Comparison of ENCODE assay signal across 22 cellular contexts in the genomic region with DNA sequence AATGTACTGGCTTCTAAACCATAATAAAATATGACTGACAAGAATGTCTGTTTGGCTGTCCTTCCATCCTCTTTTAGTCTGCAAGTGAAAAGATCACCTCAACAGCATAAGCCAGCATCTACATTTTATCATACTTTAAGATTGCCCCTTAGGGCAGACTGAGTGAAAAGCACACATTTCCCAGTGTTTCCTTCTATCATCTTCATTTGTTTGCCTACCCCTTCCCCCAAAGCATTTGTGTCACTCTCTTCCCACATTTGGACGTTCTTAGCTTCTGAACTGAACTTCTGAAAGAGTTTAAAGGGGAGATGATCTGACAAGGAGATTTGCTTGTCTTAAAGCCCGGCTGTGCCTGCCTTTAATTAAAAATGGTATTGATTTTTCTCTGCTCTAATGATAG.
DNase-seq lines count a peak whose midpoint lies in the region; ATAC-seq, FAIRE-seq and TF ChIP-seq lines count a peak whose summit lies in the region.
"Had no signal": no experiment of that assay in that cellular context is flagged by ENCODE, and none has a peak within 500 bp of the region (broad histone marks: within the 10 kb centered on the region; RNA-seq: fewer than 3 reads in every experiment).

No MANE protein-coding gene starts in this region.

- TF ChIP-seq CTCF in D721Med (IDR thresholded peaks at IDR 0.05; ENCODE audit: insufficient read depth, missing control alignments): no peak
- no peak for TF ChIP-seq CTCF in PC-9 (conservative IDR thresholded peaks at IDR 0.05)
- TF ChIP-seq CTCF in osteocyte (IDR thresholded peaks at IDR 0.05): no peak

- POLR2A ChIA-PET in PC-9 (lab: Charles Lee; ENCODE audit: unreplicated experiment): no interaction called here

- no peaks in the 10 kb centered on the region for H3K79me2 ChIP-seq in PC-9 (ENCODE audit: low read depth)

- H3K9me2 ChIP-seq in PC-9 (ENCODE audit: insufficient read depth): no peaks in the 10 kb centered on the region

- ATAC-seq in HG02870 (IDR thresholded peaks at IDR 0.05; ENCODE audit: unreplicated experiment): no peak

- H4K20me1 ChIP-seq in PC-9 (ENCODE audit: insufficient read depth): no peaks in the 10 kb centered on the region
- H4K20me1 ChIP-seq: BLaER1 had no signal

- H3K4me3 Mint-ChIP-seq in osteocyte (ENCODE audit: unreplicated experiment): no peak overlapping the region
- H3K4me3 Mint-ChIP-seq: CD14-positive monocyte; CD4-positive, alpha-beta memory T cell; CD4-positive, CD25-positive, alpha-beta regulatory T cell; CD8-positive, alpha-beta memory T cell had no signal

- no peaks in the 10 kb centered on the region for H3K9me3 ChIP-seq in PC-9 (ENCODE audit: insufficient read depth, low read depth)
- H3K9me3 ChIP-seq: BE2C, BLaER1 had no signal

- no peaks in the 10 kb centered on the region for H3K9me3 Mint-ChIP-seq in osteocyte (ENCODE audit: unreplicated experiment)

- H3K27me3 ChIP-seq in PC-9 (ENCODE audit: insufficient read depth, low read depth): no peaks in the 10 kb centered on the region
- H3K27me3 ChIP-seq: BE2C, BLaER1 had no signal

- peak; percentile 44 for FAIRE-seq in D721Med (lab: Jason Lieb, UNC)
- FAIRE-seq: A204.1, G401.6, GM12891, GM19239 had no signal

- H2AFZ ChIP-seq in PC-9: no peak overlapping the region

- H3K4me1 Mint-ChIP-seq in osteocyte (ENCODE audit: unreplicated experiment): no peaks in the 10 kb centered on the region
- H3K4me1 Mint-ChIP-seq: CD14-positive monocyte; CD4-positive, alpha-beta memory T cell; CD4-positive, CD25-positive, alpha-beta regulatory T cell; CD8-positive, alpha-beta memory T cell had no signal

- H3K27ac Mint-ChIP-seq in osteocyte (ENCODE audit: unreplicated experiment): no peak overlapping the region
- H3K27ac Mint-ChIP-seq: CD14-positive monocyte; CD4-positive, alpha-beta memory T cell; CD4-positive, CD25-positive, alpha-beta regulatory T cell; CD8-positive, alpha-beta memory T cell had no signal

- no peaks in the 10 kb centered on the region for H3K27me3 Mint-ChIP-seq in osteocyte (ENCODE audit: unreplicated experiment)
- H3K27me3 Mint-ChIP-seq: CD4-positive, alpha-beta memory T cell; CD4-positive, CD25-positive, alpha-beta regulatory T cell; CD8-positive, alpha-beta memory T cell had no signal

- H3K36me3 Mint-ChIP-seq in osteocyte (ENCODE audit: unreplicated experiment): no peaks in the 10 kb centered on the region
- H3K36me3 Mint-ChIP-seq: CD14-positive monocyte; CD4-positive, alpha-beta memory T cell; CD4-positive, CD25-positive, alpha-beta regulatory T cell; CD8-positive, alpha-beta memory T cell had no signal

- no peaks in the 10 kb centered on the region for H3K36me3 ChIP-seq in PC-9 (ENCODE audit: low read depth)
- H3K36me3 ChIP-seq: BE2C, BLaER1 had no signal

- H3F3A ChIP-seq in PC-9 (ENCODE audit: insufficient read depth, low read depth): 0 out of 2 replicates have a peak, but pooled peaks cover 4% of the 10 kb centered on the region

- H3K4me3 ChIP-seq in PC-9: no peak overlapping the region
- H3K4me3 ChIP-seq: BLaER1 had no signal

- peak overlapping the region; percentile 23; the same call in 1 of the 2 replicates for H3K4me2 ChIP-seq in PC-9
- H3K4me2 ChIP-seq: BLaER1 had no signal

- intact Hi-C loops in PC-9 (cut with micrococcal nuclease; ENCODE audit: unreplicated experiment): no loop called here

- CTCF ChIA-PET in PC-9 (lab: Charles Lee): no interaction called here

- BruUV-seq in PC-9 (replicated peaks; lab: Mats Ljungman, UMichigan): no TSS peak

- DNase-seq in D721Med (ENCODE audit: insufficient read length, low spot score): no peak
- DNase-seq in NCI-H69 (lab: John Stamatoyannopoulos, UW): peak; percentile 8
- no peak for DNase-seq in PC-9
- no peak for DNase-seq in osteocyte (ENCODE audit: extremely low spot score, unreplicated experiment)
- no peak for DNase-seq in cortex of kidney (lab: John Stamatoyannopoulos, UW)
- DNase-seq: 8988T; ACHN; BE2C; C1 segment of cervical spinal cord; CD4-positive, alpha-beta memory T cell; CD4-positive, CD25-positive, alpha-beta regulatory T cell; CD8-positive, alpha-beta memory T cell; COR-L47; DMS79 treated with DMSO at 0.1 percent for 48 hours; GF-D8 had no signal

- H3K4me1 ChIP-seq in PC-9 (replicated peaks; ENCODE audit: insufficient read depth): no peaks in the 10 kb centered on the region; the same call in 1 of the 2 replicates
- H3K4me1 ChIP-seq: BE2C, BLaER1 had no signal

- no peak overlapping the region for H3K27ac ChIP-seq in PC-9
- H3K27ac ChIP-seq: BLaER1 had no signal
